In the genomic region with DNA sequence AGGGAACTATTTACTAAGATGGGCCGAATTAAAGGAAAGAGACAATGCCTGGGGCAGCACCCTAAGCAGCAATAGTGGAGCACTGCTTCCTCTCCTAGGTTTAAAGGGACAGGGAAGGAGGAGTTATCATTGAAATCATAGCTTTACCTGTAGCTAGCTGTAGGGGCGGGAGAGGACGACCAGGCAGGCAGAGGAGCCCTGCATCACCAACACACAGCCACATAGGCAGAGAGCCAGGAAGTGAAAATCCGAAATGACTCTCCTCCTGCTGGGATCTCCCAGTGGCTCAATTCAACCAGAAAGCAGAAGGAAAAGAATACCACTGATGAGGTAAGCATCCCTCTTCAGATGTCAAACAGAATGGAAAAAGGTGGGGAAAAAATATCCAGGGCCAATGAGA, we compare ENCODE assay signal across 21 cellular contexts. TPM values are rescaled to one million over a fixed set of nuclear protein-coding genes. Genes with fewer than 3 reads are reported as not detected.
A peak's percentile ranks its signal among the peaks of the same experiment; 100 is the strongest.
DNase-seq lines count a peak whose midpoint lies in the region; ATAC-seq and TF ChIP-seq lines count a peak whose summit lies in the region.
"Had no signal": no experiment of that assay in that cellular context is flagged by ENCODE, and none has a peak within 500 bp of the region (broad histone marks: within the 10 kb centered on the region; RNA-seq: fewer than 3 reads in every experiment).

No MANE protein-coding gene starts in this region.

- H3K36me3 ChIP-seq in iPS DF 6.9 (ENCODE audit: control insufficient read depth, insufficient read depth, low read length) (no peaks in the 10 kb centered on the region), colonic mucosa (no peaks in the 10 kb centered on the region)
- H3K36me3 ChIP-seq: spleen, tibial artery had no signal

- intact Hi-C loops in colonic mucosa (cut with DNase I): no loop called here

- no peak for TF ChIP-seq CTCF in colonic mucosa (IDR thresholded peaks at IDR 0.05)

- H3K4me1 ChIP-seq in iPS DF 6.9 (ENCODE audit: control insufficient read depth, insufficient read depth, low read length) (no peaks in the 10 kb centered on the region), colonic mucosa (no peaks in the 10 kb centered on the region)
- H3K4me1 ChIP-seq: tibial artery had no signal

- H3K27me3 ChIP-seq in iPS DF 6.9 (ENCODE audit: control insufficient read depth, insufficient read depth, low read length) (no peaks in the 10 kb centered on the region), colonic mucosa (no peaks in the 10 kb centered on the region)
- H3K27me3 ChIP-seq: tibial artery had no signal

- H3K27ac ChIP-seq in iPS DF 6.9 (ENCODE audit: low read length): no peak overlapping the region
- no peak overlapping the region for H3K27ac ChIP-seq in colonic mucosa
- H3K27ac ChIP-seq: 22Rv1, GM23248, hepatocyte, spleen, tibial artery had no signal

- H3K4me3 ChIP-seq in iPS DF 6.9 (ENCODE audit: low read length): no peak overlapping the region
- H3K4me3 ChIP-seq in colonic mucosa: no peak overlapping the region
- H3K4me3 ChIP-seq: GM23248, hepatocyte, spleen, tibial artery had no signal

- peak; percentile 27 for DNase-seq in DMS153 (lab: John Stamatoyannopoulos, UW)
- no peak for DNase-seq in DMS153 treated with DMSO at 0.1 percent for 48 hours (lab: John Stamatoyannopoulos, UW; ENCODE audit: unreplicated experiment)
- peak; percentile 79 for DNase-seq in NCI-H345 (lab: John Stamatoyannopoulos, UW)
- DNase-seq in iPS DF 6.9 (ENCODE audit: low read depth, low spot score): peak; percentile 31
- DNase-seq in mesenteric fat pad (ENCODE audit: low spot score): no peak
- DNase-seq in colonic mucosa: no peak
- no peak for DNase-seq in SHP77 (lab: John Stamatoyannopoulos, UW)
- DNase-seq: activated naive CD8-positive, alpha-beta T cell treated with anti-CD3 and anti-CD28 coated beads, Interleukin-2, amount 50 U/mL, for 24 hours; CD8-positive, alpha-beta memory T cell; GM23248; mesenchymal stem cell; NCI-H1105 treated with DMSO at 0.1 percent for 48 hours; spleen; tibial artery had no signal

- ATAC-seq in GM21423 (IDR thresholded peaks at IDR 0.05; ENCODE audit: unreplicated experiment): peak; percentile 48
- ATAC-seq: activated naive CD8-positive, alpha-beta T cell treated with anti-CD3 and anti-CD28 coated beads, Interleukin-2, amount 50 U/mL, for 24 hours; esophagus mucosa had no signal

- no peak overlapping the region for H3K9ac ChIP-seq in colonic mucosa (ENCODE audit: low read depth in 2 of 2, low read length in 2 of 2)
- H3K9ac ChIP-seq: GM23248 had no signal

- WGBS in iPS DF 6.9 (ENCODE audit: insufficient coverage, insufficient read length): no CpG with 5 or more reads among the region's 4 CpGs

- no peaks in the 10 kb centered on the region for H3K9me3 ChIP-seq in iPS DF 6.9 (ENCODE audit: control insufficient read depth, insufficient read depth, low read length)
- H3K9me3 ChIP-seq in colonic mucosa: no peaks in the 10 kb centered on the region
- H3K9me3 ChIP-seq: spleen, tibial artery had no signal

RNA-seq across cellular contexts. Expression of gene MRGPRX4, which starts 20.4 kb away (rescaled TPM):
- not detected for total RNA-seq in mesenteric fat pad
- not detected for total RNA-seq in colonic mucosa
- total RNA-seq: CD8-positive, alpha-beta memory T cell; cerebellum; esophagus mucosa; GM23248; hepatocyte; osteoblast; spleen had no signal

RNA-seq across cellular contexts. Expression of gene SAA4, which starts 43.6 kb away (rescaled TPM):
- total RNA-seq in mesenteric fat pad: 4.1 TPM
- under 1 TPM in 1 of 2 donors, not detected in 1; 0.86 TPM for total RNA-seq in colonic mucosa
- total RNA-seq: CD8-positive, alpha-beta memory T cell; cerebellum; GM23248; osteoblast; SK-MEL-5; spleen had no signal

RNA-seq across cellular contexts. Expression of gene SAA2, which starts 55.5 kb away (rescaled TPM):
- total RNA-seq in mesenteric fat pad (700 TPM), colonic mucosa (10 to 100 TPM in 1 of 2 donors, 1 to 10 TPM in 1; 4.2 to 14.2 TPM)
- total RNA-seq: CD8-positive, alpha-beta memory T cell; cerebellum; GM23248; SK-MEL-5 had no signal

Comparison
In these comparisons a context has a peak if more than half of its experiments do, and no peak if none do; other contexts are left out.
1. DNase-seq: peak in DMS153 (single experiment), NCI-H345 (single experiment) and iPS DF 6.9 (single experiment); none in DMS153 treated with DMSO at 0.1 percent for 48 hours (single experiment), mesenteric fat pad (single experiment), colonic mucosa (single experiment) and SHP77 (0 of 2).
2. RNA of gene SAA2, which starts 55.5 kb away (total RNA-seq): 700 TPM in mesenteric fat pad (single experiment); 4.2 to 14.2 TPM in colonic mucosa; every median in the first group is over 10 times any median in the second.